ENCODE assay signal across 30 cellular contexts in genomic region chr2:199108056-199108455, GRCh38.
"Had no signal": no experiment of that assay in that cellular context is flagged by ENCODE, and none has a peak within 500 bp of the region (broad histone marks: within the 10 kb centered on the region; RNA-seq: fewer than 3 reads in every experiment).

No MANE protein-coding gene starts in this region.

- H3K9me3 ChIP-seq: adrenal gland, breast epithelium, gastrocnemius medialis had no signal

- H3K27ac ChIP-seq: adrenal gland, breast epithelium, cardiac muscle cell, coronary artery, dorsolateral prefrontal cortex, foreskin keratinocyte, gastrocnemius medialis, WERI-Rb-1 had no signal

- H3K4me3 ChIP-seq: adrenal gland, breast epithelium, cardiac muscle cell, coronary artery, dorsolateral prefrontal cortex, gastrocnemius medialis had no signal

- H3K36me3 ChIP-seq: adrenal gland, breast epithelium, cardiac muscle cell, gastrocnemius medialis, WERI-Rb-1 had no signal

- H3K4me1 ChIP-seq: adrenal gland, breast epithelium, foreskin keratinocyte, gastrocnemius medialis had no signal

- ATAC-seq: activated CD4-positive, CD25-positive, alpha-beta regulatory T cell treated with anti-CD3 and anti-CD28 coated beads, Interleukin-2, amount 50 U/mL, for 24 hours; activated CD8-positive, alpha-beta T cell treated with anti-CD3 and anti-CD28 coated beads for 36 hours; activated T-cell treated with anti-CD3 and anti-CD28 coated beads, Interleukin-2, amount 50 U/mL, for 4 hours; activated T-helper 17 cell treated with anti-CD3 and anti-CD28 coated beads, Interleukin-2, amount 50 U/mL, for 72 hours; esophagus mucosa; foreskin keratinocyte; gastrocnemius medialis; T-helper 17 cell had no signal

- DNase-seq: activated B cell treated with CpG ODN at 0.5 μM for 24 hours; activated CD4-positive, alpha-beta T cell treated with anti-CD3 and anti-CD28 coated beads for 48 hours; activated CD4-positive, alpha-beta T cell treated with anti-CD3 and anti-CD28 coated beads, Interleukin-2, amount 50 U/mL, for 1 hour; activated CD4-positive, alpha-beta T cell treated with anti-CD3 and anti-CD28 coated beads, Interleukin-2, amount 50 U/mL, for 48 hours; activated CD8-positive, alpha-beta memory T cell treated with anti-CD3 and anti-CD28 coated beads for 24 hours; activated CD8-positive, alpha-beta T cell treated with anti-CD3 and anti-CD28 coated beads for 36 hours; activated effector memory CD4-positive, alpha-beta T cell treated with Interleukin-2 at 50 U/mL for 16 hours; activated gamma-delta T cell treated with Interleukin-2 at 50 U/mL for 16 hours; activated naive CD4-positive, alpha-beta T cell treated with anti-CD3 and anti-CD28 coated beads, Interleukin-2, amount 50 U/mL, for 16 hours; activated naive CD4-positive, alpha-beta T cell treated with Interleukin-2 at 50 U/mL for 16 hours; activated T-cell treated with anti-CD3 and anti-CD28 coated beads, Interleukin-2, amount 50 U/mL, for 4 hours; adrenal gland; amygdala; aorta; dorsolateral prefrontal cortex; effector memory CD4-positive, alpha-beta T cell; endodermal cell; foreskin keratinocyte; gastrocnemius medialis; glutamatergic neuron; T-helper 1 cell; T-helper 17 cell; T1000; WERI-Rb-1 had no signal

- H3K27me3 ChIP-seq: adrenal gland, breast epithelium, cardiac muscle cell, dorsolateral prefrontal cortex, foreskin keratinocyte, gastrocnemius medialis had no signal
